ENCODE assay signal across 14 cellular contexts in the genomic region with DNA sequence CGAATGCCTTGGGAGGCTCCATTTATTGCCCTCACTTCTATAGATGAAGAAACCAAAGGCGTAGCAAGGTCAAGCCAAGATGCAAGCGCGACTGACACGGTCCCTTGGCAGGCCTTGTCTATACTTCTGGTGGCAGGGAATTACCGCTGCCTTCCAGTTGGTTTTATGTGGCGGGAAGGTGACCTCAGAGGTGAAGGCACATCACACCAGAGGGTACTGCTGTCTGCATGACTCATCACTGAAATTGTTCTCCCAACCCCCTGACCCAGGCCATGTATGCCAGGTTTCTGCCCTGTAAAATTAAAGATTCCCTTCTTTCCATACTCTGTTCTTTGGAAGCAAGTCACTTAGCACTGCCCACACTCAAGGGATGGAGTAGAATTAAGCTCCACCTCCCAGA. TPM values are rescaled to one million over a fixed set of nuclear protein-coding genes. Genes with fewer than 3 reads are reported as not detected.
DNase-seq lines count a peak whose midpoint lies in the region; ATAC-seq and TF ChIP-seq lines count a peak whose summit lies in the region.
"Had no signal": no experiment of that assay in that cellular context is flagged by ENCODE, and none has a peak within 500 bp of the region (broad histone marks: within the 10 kb centered on the region; RNA-seq: fewer than 3 reads in every experiment).

No MANE protein-coding gene starts in this region.

- DNase-seq in ELR (ENCODE audit: low read depth) (peak; percentile 69), SJCRH30 (peak; percentile 64 to 67), fibroblast of mammary gland (ENCODE audit: low read depth) (peak; percentile 60), retina (peak; percentile 35), HuH-7.5 (ENCODE audit: low spot score) (no peak), GOT3 (lab: John Stamatoyannopoulos, UW) (no peak)
- DNase-seq: activated CD8-positive, alpha-beta T cell treated with anti-CD3 and anti-CD28 coated beads, Interleukin-2, amount 10 ng/mL, durations not matched to agents 7 days and 5 days; naive B cell; NCI-H2171; stimulated activated CD4-positive, alpha-beta T cell treated with anti-CD3 and anti-CD28 coated beads, Interleukin-2, amount 100 ng/mL, for 48 hours had no signal

- peaks cover 8% of the 10 kb centered on the region for H3K36me3 ChIP-seq in SJCRH30
- H3K36me3 ChIP-seq: HAP-1 had no signal

- peak overlapping the region; percentile 37 for H3K27ac ChIP-seq in SJCRH30
- H3K27ac ChIP-seq: SK-N-MC had no signal

- no peak for TF ChIP-seq CTCF in fibroblast of mammary gland (conservative IDR thresholded peaks at IDR 0.05; ENCODE audit: control insufficient read depth, insufficient read depth, low read depth, low read length)

- H3K9me3 ChIP-seq in SJCRH30 (replicated peaks): no peaks in the 10 kb centered on the region
- H3K9me3 ChIP-seq: HAP-1 had no signal

- no peak for ATAC-seq in HG02973 (IDR thresholded peaks at IDR 0.05; ENCODE audit: unreplicated experiment)
- no peak for ATAC-seq in HG03521 (IDR thresholded peaks at IDR 0.05; ENCODE audit: unreplicated experiment)
- ATAC-seq: activated CD8-positive, alpha-beta T cell treated with anti-CD3 and anti-CD28 coated beads, Interleukin-2, amount 10 ng/mL, durations not matched to agents 7 days and 5 days had no signal

- H3K4me3 ChIP-seq in SJCRH30: no peak overlapping the region
- H3K4me3 ChIP-seq in fibroblast of mammary gland (ENCODE audit: control insufficient read depth, low read depth, low read length): no peak overlapping the region
- H3K4me3 ChIP-seq: HAP-1, SK-N-MC had no signal

- H3K27me3 ChIP-seq in SJCRH30: no peaks in the 10 kb centered on the region

- H3K4me1 ChIP-seq in SJCRH30: peaks cover 32% of the 10 kb centered on the region

RNA-seq across cellular contexts. Expression of gene NAA20, which starts 36.1 kb away (rescaled TPM):
- 63.8 and 71.3 TPM in 2 replicates for total RNA-seq in SJCRH30 (2014; rRNA removed; shearing (Covaris generic))

Comparison
In these comparisons a context has a peak if more than half of its experiments do, and no peak if none do; other contexts are left out.
1. DNase-seq: peak in ELR (single experiment), SJCRH30 (2 of 2), fibroblast of mammary gland (single experiment) and retina (single experiment); none in HuH-7.5 (single experiment) and GOT3 (single experiment).